In genomic region chr4:8109406-8110065, GRCh38 we compare ENCODE assay signal across 19 cellular contexts. TPM values are rescaled to one million over a fixed set of nuclear protein-coding genes. Genes with fewer than 3 reads are reported as not detected.
DNase-seq lines count a peak whose midpoint lies in the region; ATAC-seq, FAIRE-seq and TF ChIP-seq lines count a peak whose summit lies in the region.
"Had no signal": no experiment of that assay in that cellular context is flagged by ENCODE, and none has a peak within 500 bp of the region (broad histone marks: within the 10 kb centered on the region; RNA-seq: fewer than 3 reads in every experiment).

No MANE protein-coding gene starts in this region.

- H3K36me3 ChIP-seq in BLaER1 (no peaks in the 10 kb centered on the region), HUES48 (ENCODE audit: control insufficient read depth, insufficient read depth, low read length) (no peaks in the 10 kb centered on the region), H1 (ENCODE audit: control insufficient read depth in 2 of 4, insufficient read depth in 4 of 4, low read length in 3 of 4) (no peaks in the 10 kb centered on the region), trophoblast cell (ENCODE audit: control insufficient read depth in 1 of 2, insufficient read depth in 2 of 2, low read length in 2 of 2) (no peaks in the 10 kb centered on the region)
- H3K36me3 ChIP-seq: Peyer's patch had no signal

- H2AFZ ChIP-seq in H1 (ENCODE audit: low read length) (no peak overlapping the region), trophoblast cell (ENCODE audit: insufficient read depth, low read length, poor library complexity) (no peak overlapping the region)
- H2AFZ ChIP-seq: GM23248 had no signal

- no peak overlapping the region for H2BK120ac ChIP-seq in H1 (replicated peaks; ENCODE audit: low read depth, low read length)
- H2BK120ac ChIP-seq in trophoblast cell (ENCODE audit: insufficient read depth, low read length, poor library complexity): no peak overlapping the region

- peak overlapping the region; percentile 87; the same call in 1 of the 2 replicates for H2BK12ac ChIP-seq in H1 (ENCODE audit: low read depth, low read length)
- H2BK12ac ChIP-seq in trophoblast cell (ENCODE audit: low read length): no peak overlapping the region

- H3K9ac ChIP-seq in BLaER1: no peak overlapping the region
- H3K9ac ChIP-seq in HUES48 (ENCODE audit: low read depth, low read length): no peak overlapping the region
- no peak overlapping the region for H3K9ac ChIP-seq in H1 (replicated peaks in 1 of 4; ENCODE audit: extremely low read depth in 1 of 4, low read depth in 3 of 4, low read length in 3 of 4)
- no peak overlapping the region for H3K9ac ChIP-seq in trophoblast cell (ENCODE audit: low read length)
- H3K9ac ChIP-seq: GM23248, SK-N-SH had no signal

- POLR2A ChIA-PET in H1 (lab: Charles Lee; ENCODE audit: partially characterized antibody): interaction anchor here (1.3 to 1.7 kb wide), 3 partner anchors 8 to 33 kb away, joined by 3 to 4 read pairs (median 3); no protein-coding TSS in a partner anchor

- H3K9me3 ChIP-seq in BLaER1 (no peaks in the 10 kb centered on the region), HUES48 (ENCODE audit: control insufficient read depth, insufficient read depth, low read length) (no peaks in the 10 kb centered on the region), H1 (ENCODE audit: insufficient read depth in 2 of 2, low read depth in 1 of 2, low read length in 1 of 2) (0 out of 4 replicates have a peak, but pooled peaks cover 0 to 4% of the 10 kb centered on the region in 2 experiments), trophoblast cell (ENCODE audit: insufficient read depth, low read depth, low read length) (peaks cover 4% of the 10 kb centered on the region)
- H3K9me3 ChIP-seq: Peyer's patch, SK-N-SH had no signal

- CTCF ChIA-PET in H1 (lab: Charles Lee; ENCODE audit: partially characterized antibody): interaction anchor here (0.6 to 3.7 kb wide), 16 partner anchors 11 to 1162 kb away, joined by 3 to 22 read pairs (median 6); no protein-coding TSS in a partner anchor

- no peak overlapping the region for H3K18ac ChIP-seq in H1 (ENCODE audit: extremely low read depth, low read length)
- no peak overlapping the region for H3K18ac ChIP-seq in trophoblast cell (ENCODE audit: low read length)

- H3K27me3 ChIP-seq in BLaER1 (peaks cover 22% of the 10 kb centered on the region), HUES48 (ENCODE audit: control insufficient read depth, insufficient read depth, low read length) (no peaks in the 10 kb centered on the region), H1 (replicated peaks in 1 of 4; ENCODE audit: control insufficient read depth in 3 of 4, extremely low read depth in 1 of 4, insufficient read depth in 3 of 4, low read length in 3 of 4) (no peaks in the 10 kb centered on the region), trophoblast cell (ENCODE audit: insufficient read depth, low read length) (no peaks in the 10 kb centered on the region)
- H3K27me3 ChIP-seq: Peyer's patch had no signal

- DNase-seq in H1 (ENCODE audit: low read depth in 1 of 2, low spot score in 2 of 2): no peak
- no peak for DNase-seq in trophoblast cell
- DNase-seq in activated CD4-positive, alpha-beta T cell treated with anti-CD3 and anti-CD28 coated beads, Interleukin-2, amount 50 U/mL, for 4 hours: no peak
- DNase-seq in AML-193 (lab: John Stamatoyannopoulos, UW): no peak
- DNase-seq: C1 segment of cervical spinal cord; CD8-positive, alpha-beta memory T cell; NCI-H1105; NCI-H446 treated with DMSO at 0.1 percent for 48 hours; NK-92 treated with Interleukin-12 subunit alpha and Interleukin-12 subunit beta, amount 100 ng/mL, for 24 hours; Peyer's patch; SHP77; SK-N-SH had no signal

- H4K20me1 ChIP-seq in BLaER1 (no peaks in the 10 kb centered on the region), H1 (replicated peaks in 1 of 2; ENCODE audit: control insufficient read depth in 1 of 2, insufficient read depth in 2 of 2, low read length in 2 of 2) (no peaks in the 10 kb centered on the region)

- WGBS in H1 (ENCODE audit: extremely low coverage in 1 of 2, insufficient coverage in 1 of 2, insufficient read length in 1 of 2, insufficient replicate concordance in 2 of 2, low coverage in 1 of 2, low lambda C conversion rate in 2 of 2, missing lambda C conversion rate in 1 of 2), 2 experiments: 89% methylated on average over 17 of the region's 20 CpGs; no CpG with 5 or more reads in 1 of the 2 experiments
- no CpG with 5 or more reads among the region's 20 CpGs for WGBS in trophoblast cell (ENCODE audit: extremely low coverage, insufficient coverage, insufficient read length)

- no peak overlapping the region for H3K56ac ChIP-seq in H1 (replicated peaks; ENCODE audit: insufficient read length, low read depth, low read length)

- H2AK5ac ChIP-seq in H1 (ENCODE audit: low read depth, low read length) (peak overlapping the region; percentile 93), trophoblast cell (ENCODE audit: low read length) (no peak overlapping the region)

- no peak for ATAC-seq in HG03457 (IDR thresholded peaks at IDR 0.05; ENCODE audit: unreplicated experiment)

- no peak for TF ChIP-seq RAD21 in H1 (IDR thresholded peaks at IDR 0.05 in 1 of 2, conservative IDR thresholded peaks at IDR 0.05 in 1 of 2; ENCODE audit: low read depth in 2 of 2, low read length in 2 of 2)

- H3K4ac ChIP-seq in H1 (replicated peaks; ENCODE audit: insufficient read length, low read depth, low read length): no peak overlapping the region
- H3K4ac ChIP-seq in trophoblast cell (ENCODE audit: low read depth, low read length): no peak overlapping the region

- H3K27ac ChIP-seq in BLaER1 (no peak overlapping the region), HUES48 (ENCODE audit: low read depth, low read length) (peak overlapping the region; percentile 91), H1 (ENCODE audit: low read depth, low read length) (peak overlapping the region; percentile 65), trophoblast cell (ENCODE audit: low read depth, low read length) (no peak overlapping the region)
- H3K27ac ChIP-seq: GM23248, Peyer's patch had no signal

- no peak for TF ChIP-seq EP300 in H1 (IDR thresholded peaks at IDR 0.05; ENCODE audit: borderline replicate concordance in 1 of 2, low read depth in 2 of 2, low read length in 2 of 2)

- no peak overlapping the region for H2BK20ac ChIP-seq in H1 (ENCODE audit: low read length)

- peak overlapping the region; percentile 79; the same call in 1 of the 2 replicates for H4K8ac ChIP-seq in H1 (ENCODE audit: extremely low read depth, insufficient read depth, low read length)
- no peak overlapping the region for H4K8ac ChIP-seq in trophoblast cell (ENCODE audit: low read depth, low read length)

- no peaks in the 10 kb centered on the region for H3K79me2 ChIP-seq in H1 (ENCODE audit: control insufficient read depth in 1 of 2, insufficient read depth in 2 of 2, low read length in 2 of 2)
- H3K79me2 ChIP-seq in trophoblast cell (ENCODE audit: control insufficient read depth, insufficient read depth, low read length, poor library complexity): no peaks in the 10 kb centered on the region

- no peak; a peak in 1 of 3 replicates for TF ChIP-seq POLR2A in H1 (IDR thresholded peaks at IDR 0.05; ENCODE audit: control extremely low read depth in 1 of 2, low read depth in 2 of 2, low read length in 2 of 2)

- H2BK5ac ChIP-seq in H1 (ENCODE audit: low read depth, low read length) (peak overlapping the region; percentile 39; the same call in 1 of the 2 replicates), trophoblast cell (ENCODE audit: low read depth, low read length, poor library complexity) (no peak overlapping the region)

- H3K4me3 ChIP-seq in BLaER1 (no peak overlapping the region), HUES48 (ENCODE audit: low read depth, low read length) (no peak overlapping the region), H1 (ENCODE audit: extremely low read depth in 1 of 4, insufficient read depth in 2 of 4, low read depth in 3 of 4, low read length in 4 of 4) (no peak overlapping the region), trophoblast cell (ENCODE audit: low read depth, low read length) (no peak overlapping the region)
- H3K4me3 ChIP-seq: GM23248, Peyer's patch had no signal

- no peaks in the 10 kb centered on the region for H3K23me2 ChIP-seq in H1 (ENCODE audit: low read depth, low read length)

- peak overlapping the region; percentile 79 for H3K4me2 ChIP-seq in BLaER1
- no peak overlapping the region for H3K4me2 ChIP-seq in H1 (ENCODE audit: insufficient read depth in 1 of 2, low read depth in 2 of 2, low read length in 2 of 2)
- no peak overlapping the region for H3K4me2 ChIP-seq in trophoblast cell (ENCODE audit: low read length)
- H3K4me2 ChIP-seq: SK-N-SH had no signal

- H4K91ac ChIP-seq in H1 (replicated peaks; ENCODE audit: insufficient read length, low read length) (peak overlapping the region; percentile 32), trophoblast cell (ENCODE audit: low read depth, low read length) (peak overlapping the region; percentile 26)

- H4K12ac ChIP-seq in trophoblast cell (ENCODE audit: low read depth, low read length): no peak overlapping the region

- H3K79me1 ChIP-seq in H1 (ENCODE audit: low read depth, low read length) (no peaks in the 10 kb centered on the region), trophoblast cell (ENCODE audit: low read length) (no peaks in the 10 kb centered on the region)

- no peak overlapping the region for H4K5ac ChIP-seq in H1 (ENCODE audit: insufficient read length, low read depth, low read length)

- H3K23ac ChIP-seq in H1 (ENCODE audit: insufficient read length): no peak overlapping the region
- H3K23ac ChIP-seq in trophoblast cell (ENCODE audit: low read length): no peak overlapping the region

- no peak for TF ChIP-seq CTCF in H1 (IDR thresholded peaks at IDR 0.05; ENCODE audit: control extremely low read depth in 1 of 3, insufficient read depth in 1 of 3, low read depth in 1 of 3, low read length in 3 of 3)

- H3K14ac ChIP-seq in H1 (ENCODE audit: insufficient read length) (no peak overlapping the region), trophoblast cell (ENCODE audit: low read length) (no peak overlapping the region)

- H3K4me1 ChIP-seq in BLaER1 (peaks cover 87% of the 10 kb centered on the region), HUES48 (ENCODE audit: control insufficient read depth, insufficient read depth, low read length) (peaks cover 21% of the 10 kb centered on the region), H1 (replicated peaks in 1 of 4; ENCODE audit: control insufficient read depth in 3 of 4, insufficient read depth in 4 of 4, low read length in 3 of 4) (peaks cover 14 to 34% (median 19%) of the 10 kb centered on the region in 4 experiments), trophoblast cell (ENCODE audit: control insufficient read depth in 1 of 2, insufficient read depth in 2 of 2, low read length in 2 of 2) (peaks cover 0 to 8% of the 10 kb centered on the region in 2 experiments)

- H2BK15ac ChIP-seq in H1 (ENCODE audit: low read length): no peak overlapping the region; the same call in 1 of the 2 replicates

- no peak for FAIRE-seq in H1 (lab: Jason Lieb, UNC)
- FAIRE-seq: A204.1, GM12891, GM18507 had no signal

RNA-seq across cellular contexts. Expression of gene ABLIM2, which starts 49.1 kb away (rescaled TPM):
- 2.8 and 3.0 TPM in 2 replicates for total RNA-seq in H1 (2021; fragmentation: NEBNext Ultra II Directional; extraction: Animal tissue kit (Norgen Biotek cat#: 25700))
- polyA plus RNA-seq in H1 (2011; rRNA removed): 3.0 TPM in 2 replicates
- 3.6 TPM for polyA plus RNA-seq in H1 (2011; cell fraction: cytosol; rRNA removed)
- 5.9 TPM for polyA plus RNA-seq in H1 (2011; cell fraction: nucleus; rRNA removed)
- 2.9 to 4.0 TPM (median 3.3 TPM) in 4 replicates for polyA plus RNA-seq in H1 (2012, experiment 1 of 2)
- 2.2 TPM for polyA plus RNA-seq in H1 (2012, experiment 2 of 2)
- 0.95 TPM for polyA plus RNA-seq in H1 (2013, experiment 1 of 2)
- 1.2 TPM for polyA plus RNA-seq in H1 (2013, experiment 2 of 2)
- 2.7 and 4.9 TPM in 2 replicates for polyA minus RNA-seq in H1 (2011; rRNA and poly(A)+ RNA removed)
- 1.2 TPM for polyA minus RNA-seq in H1 (2011; cell fraction: cytosol; rRNA and poly(A)+ RNA removed)
- polyA minus RNA-seq in H1 (2011; cell fraction: nucleus; rRNA and poly(A)+ RNA removed): 9.1 TPM
- 3.0 and 3.2 TPM in 2 replicates for polyA plus RNA-seq in trophoblast cell (2013)
- total RNA-seq: GM23248 had no signal
- polyA plus RNA-seq: GM23248 had no signal

Comparison
In these comparisons a context has a peak if more than half of its experiments do, and no peak if none do; other contexts are left out.
1. H3K27ac ChIP-seq: peak in HUES48 (single experiment) and H1 (single experiment); none in BLaER1 (single experiment) and trophoblast cell (single experiment).